ENCODE assay signal across 24 cellular contexts in genomic region chr18:1463981-1464380, GRCh38.
DNase-seq lines count a peak whose midpoint lies in the region; ATAC-seq, FAIRE-seq and TF ChIP-seq lines count a peak whose summit lies in the region.
"Had no signal": no experiment of that assay in that cellular context is flagged by ENCODE, and none has a peak within 500 bp of the region (broad histone marks: within the 10 kb centered on the region; RNA-seq: fewer than 3 reads in every experiment).

No MANE protein-coding gene starts in this region.

- peak; percentile 33 for DNase-seq in OCI-M1 (lab: John Stamatoyannopoulos, UW)
- no peak for DNase-seq in K562 (ENCODE audit: extremely low read depth in 1 of 4, low spot score in 3 of 4)
- no peak for DNase-seq in NK-92 (lab: John Stamatoyannopoulos, UW; ENCODE audit: unreplicated experiment)
- no peak for DNase-seq in GM10248 (ENCODE audit: extremely low spot score)
- no peak for DNase-seq in foreskin melanocyte
- DNase-seq: 8988T; ACHN; BE2C; C1 segment of cervical spinal cord; CD4-positive, alpha-beta memory T cell; CD4-positive, CD25-positive, alpha-beta regulatory T cell; CD8-positive, alpha-beta memory T cell; COR-L47; DMS 273 treated with DMSO at 0.1 percent for 48 hours; DMS153; DMS53; DMS79; DND-41; EL; GDM1 had no signal

- TF ChIP-seq RAD21 in K562 (CRISPR knock-in tag; conservative IDR thresholded peaks at IDR 0.05 in 1 of 2, IDR thresholded peaks at IDR 0.05 in 1 of 2) = 0 out of 4 replicates have a peak, but pooled peaks of 1 of the 2 experiments have one; percentile 5

- H3K9me3 ChIP-seq in K562 (replicated peaks; ENCODE audit: control insufficient read depth, insufficient read depth, low read depth, low read length) = no peaks in the 10 kb centered on the region
- H3K9me3 ChIP-seq: BE2C, BLaER1 had no signal

- H3K36me3 ChIP-seq in K562 (ENCODE audit: control insufficient read depth, insufficient read depth, low read length) = no peaks in the 10 kb centered on the region
- H3K36me3 ChIP-seq: BE2C, BLaER1 had no signal

- peak; percentile 32; the same call in 2 of the 3 replicates for ATAC-seq in K562

- H3K9me1 ChIP-seq in K562 (ENCODE audit: control insufficient read depth, insufficient read depth, low read length) = no peaks in the 10 kb centered on the region

- no peak for TF ChIP-seq CTCF in K562 (IDR thresholded peaks at IDR 0.05 in 2 of 3, conservative IDR thresholded peaks at IDR 0.05 in 1 of 3; ENCODE audit: insufficient read depth in 2 of 3, low read depth in 1 of 3, low read length in 3 of 3)
- no peak for TF ChIP-seq CTCF in GM10248 (IDR thresholded peaks at IDR 0.05; ENCODE audit: control extremely low read depth, extremely low read depth, low read depth, missing control alignments)

- peaks cover 0 to 9% of the 10 kb centered on the region in 2 experiments; a peak in 3 of 5 replicates for H3K4me1 ChIP-seq in K562 (replicated peaks in 1 of 2; ENCODE audit: control insufficient read depth in 2 of 2, insufficient read depth in 2 of 2, low read length in 2 of 2)
- H3K4me1 ChIP-seq: BE2C had no signal

- POLR2A ChIA-PET in K562 (lab: Yijun Ruan, JAX) = no interaction called here
- POLR2A ChIA-PET in GM10248 (lab: Yijun Ruan, JAX) = no interaction called here

- no peaks in the 10 kb centered on the region for H3K27me3 ChIP-seq in K562 (ENCODE audit: control insufficient read depth in 2 of 2, insufficient read depth in 2 of 2, low read length in 2 of 2)
- H3K27me3 ChIP-seq: BE2C, BLaER1 had no signal

- WGBS in K562 (ENCODE audit: insufficient coverage, low coverage, missing lambda C conversion rate) = 20% methylated on average over 4 of the region's 4 CpGs

- TF ChIP-seq POLR2A in K562 (conservative IDR thresholded peaks at IDR 0.05) = no peak

- intact Hi-C loops in K562 (cut with micrococcal nuclease) = no loop called here

- no TSS peak for BruUV-seq in K562 (replicated peaks; lab: Mats Ljungman, UMichigan)

- no peak for FAIRE-seq in K562 (lab: Jason Lieb, UNC)
- FAIRE-seq: A204.1, GM12891, GM19239 had no signal

- H4K20me1 ChIP-seq in K562 (replicated peaks; ENCODE audit: control insufficient read depth, insufficient read depth, low read length) = no peaks in the 10 kb centered on the region
- H4K20me1 ChIP-seq: BLaER1 had no signal

- no peak overlapping the region for H3K9ac ChIP-seq in K562 (ENCODE audit: insufficient read depth in 1 of 2, low read depth in 2 of 2, low read length in 2 of 2)
- H3K9ac ChIP-seq: BLaER1 had no signal

- in situ Hi-C loops in K562 (cut with MboI) = no loop called here

- CTCF ChIA-PET in K562 (lab: Yijun Ruan, JAX; ENCODE audit: low intra/inter-chr PET ratio) (no interaction called here), GM10248 (lab: Yijun Ruan, JAX) (no interaction called here)

- H3K4me3 ChIP-seq in K562 = no peak overlapping the region
- H3K4me3 ChIP-seq: BLaER1 had no signal

- H3K4me2 ChIP-seq in K562 (ENCODE audit: insufficient read depth, low read length) = no peak overlapping the region

- H3K79me2 ChIP-seq in K562 (ENCODE audit: control insufficient read depth, insufficient read depth, low read length) = no peaks in the 10 kb centered on the region

- TF ChIP-seq EP300 in K562 (IDR thresholded peaks at IDR 0.05; ENCODE audit: low read length) = no peak

- H2AFZ ChIP-seq in K562 (ENCODE audit: low read depth, low read length) = peak overlapping the region; percentile 46

- H3K27ac ChIP-seq in K562 (ENCODE audit: extremely low read depth, low read depth, low read length) = peak overlapping the region; percentile 48; the same call in 1 of the 3 replicates
- H3K27ac ChIP-seq: BLaER1 had no signal

TF ChIP-seq in K562, 482 proteins besides CTCF, POLR2A, EP300 and RAD21 (continues in another document):
- peak; percentile 95 for TF ChIP-seq RBM25 (IDR thresholded peaks at IDR 0.05; ENCODE audit: low read depth, low read length, severe bottlenecking)
- no peak for TF ChIP-seq JUND (IDR thresholded peaks at IDR 0.05; ENCODE audit: borderline replicate concordance, low read depth, low read length)
- no peak for TF ChIP-seq JUND (tag; IDR thresholded peaks at IDR 0.05; ENCODE audit: borderline replicate concordance, low read depth, low read length)
- TF ChIP-seq NCOA1 (IDR thresholded peaks at IDR 0.05; ENCODE audit: low read depth) = no peak
- TF ChIP-seq ZMIZ1 (IDR thresholded peaks at IDR 0.05; ENCODE audit: low read depth in 2 of 2, low read length in 2 of 2) = no peak
- TF ChIP-seq, protein P1, sequence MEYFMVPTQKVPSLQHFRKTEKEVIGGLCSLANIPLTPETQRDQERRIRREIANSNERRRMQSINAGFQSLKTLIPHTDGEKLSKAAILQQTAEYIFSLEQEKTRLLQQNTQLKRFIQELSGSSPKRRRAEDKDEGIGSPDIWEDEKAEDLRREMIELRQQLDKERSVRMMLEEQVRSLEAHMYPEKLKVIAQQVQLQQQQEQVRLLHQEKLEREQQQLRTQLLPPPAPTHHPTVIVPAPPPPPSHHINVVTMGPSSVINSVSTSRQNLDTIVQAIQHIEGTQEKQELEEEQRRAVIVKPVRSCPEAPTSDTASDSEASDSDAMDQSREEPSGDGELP (CRISPR knock-in tag; IDR thresholded peaks at IDR 0.05; ENCODE audit: borderline replicate concordance) = no peak
- TF ChIP-seq HMGXB4 (CRISPR knock-in tag; IDR thresholded peaks at IDR 0.05) = no peak
- TF ChIP-seq ZNF740 (CRISPR knock-in tag; IDR thresholded peaks at IDR 0.05) = no peak
- 0 out of 4 replicates have a peak, but pooled peaks of 1 of the 2 experiments have one; percentile 42 for TF ChIP-seq ZNF740 (tag; IDR thresholded peaks at IDR 0.05)
- no peak for TF ChIP-seq KLF6 (CRISPR knock-in tag; IDR thresholded peaks at IDR 0.05; ENCODE audit: borderline replicate concordance)
- TF ChIP-seq ZNF589 (CRISPR knock-in tag; IDR thresholded peaks at IDR 0.05; ENCODE audit: low read depth) = no peak
- TF ChIP-seq TSC22D4 (tag; IDR thresholded peaks at IDR 0.05) = no peak
- TF ChIP-seq SP2 (IDR thresholded peaks at IDR 0.05; ENCODE audit: extremely low read depth, low read depth, low read length, poor library complexity, severe bottlenecking) = no peak
- TF ChIP-seq NR2C1 (IDR thresholded peaks at IDR 0.05) = no peak
- TF ChIP-seq NR2C1 (tag; IDR thresholded peaks at IDR 0.05) = no peak
